ENCODE assay signal across 24 cellular contexts in the genomic region with DNA sequence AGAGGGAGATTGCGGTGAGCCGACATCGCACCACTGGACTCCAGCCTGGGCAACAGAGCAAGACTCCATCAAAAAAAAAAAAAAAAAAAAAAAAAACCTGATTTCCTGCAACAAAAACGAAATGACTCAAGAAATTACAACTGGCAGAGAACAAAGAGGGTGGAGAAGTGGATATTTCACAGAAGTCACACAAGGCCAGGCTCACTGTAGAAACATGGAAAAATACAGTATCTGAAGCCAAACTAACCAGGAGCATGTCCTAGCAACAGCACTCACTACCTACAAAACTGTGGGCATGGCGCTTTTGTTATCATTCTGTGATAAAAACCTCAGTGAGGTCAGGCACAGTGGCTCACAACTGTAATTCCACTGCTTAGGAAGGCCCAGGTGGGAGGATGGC. TPM values are rescaled to one million over a fixed set of nuclear protein-coding genes. Genes with fewer than 3 reads are reported as not detected.
"Had no signal": no experiment of that assay in that cellular context is flagged by ENCODE, and none has a peak within 500 bp of the region (broad histone marks: within the 10 kb centered on the region; RNA-seq: fewer than 3 reads in every experiment).

No MANE protein-coding gene starts in this region.

- H3K36me3 Mint-ChIP-seq: brain had no signal

- H3K27me3 Mint-ChIP-seq: activated CD4-positive, alpha-beta memory T cell treated with anti-CD3 and anti-CD28 coated beads for 36 hours; activated CD4-positive, alpha-beta T cell treated with anti-CD3 and anti-CD28 coated beads, Interleukin-2, amount 10 ng/mL, durations not matched to agents 7 days and 5 days; activated T-helper 17 cell treated with anti-CD3 and anti-CD28 coated beads, Interleukin-2, amount 50 U/mL, for 72 hours; central memory CD8-positive, alpha-beta T cell had no signal

- FAIRE-seq: astrocyte had no signal

- H3K27me3 ChIP-seq: Peyer's patch had no signal

- ATAC-seq: activated T-helper 17 cell treated with anti-CD3 and anti-CD28 coated beads, Interleukin-2, amount 50 U/mL, for 72 hours; T-helper 17 cell; WTC11 had no signal

- H3K4me1 Mint-ChIP-seq: activated CD4-positive, alpha-beta T cell treated with anti-CD3 and anti-CD28 coated beads, Interleukin-2, amount 10 ng/mL, durations not matched to agents 7 days and 5 days; brain; central memory CD8-positive, alpha-beta T cell had no signal

- H3K27ac ChIP-seq: Peyer's patch had no signal

- H3K4me3 ChIP-seq: Peyer's patch had no signal

- H3K36me3 ChIP-seq: Peyer's patch had no signal

- H3K4me1 ChIP-seq: Peyer's patch had no signal

- H3K4me3 Mint-ChIP-seq: activated CD4-positive, alpha-beta memory T cell treated with anti-CD3 and anti-CD28 coated beads for 36 hours; activated CD4-positive, alpha-beta T cell treated with anti-CD3 and anti-CD28 coated beads, Interleukin-2, amount 10 ng/mL, durations not matched to agents 7 days and 5 days; activated naive CD4-positive, alpha-beta T cell treated with anti-CD3 and anti-CD28 coated beads for 36 hours; activated naive CD8-positive, alpha-beta T cell; activated T-helper 17 cell treated with anti-CD3 and anti-CD28 coated beads, Interleukin-2, amount 50 U/mL, for 72 hours; brain; central memory CD8-positive, alpha-beta T cell; T-helper 17 cell; WTC11 had no signal

- H3K27ac Mint-ChIP-seq: activated CD4-positive, alpha-beta memory T cell treated with anti-CD3 and anti-CD28 coated beads for 36 hours; activated CD4-positive, alpha-beta T cell treated with anti-CD3 and anti-CD28 coated beads, Interleukin-2, amount 10 ng/mL, durations not matched to agents 7 days and 5 days; activated naive CD4-positive, alpha-beta T cell treated with anti-CD3 and anti-CD28 coated beads for 36 hours; activated naive CD8-positive, alpha-beta T cell; activated T-helper 17 cell treated with anti-CD3 and anti-CD28 coated beads, Interleukin-2, amount 50 U/mL, for 72 hours; brain; T-helper 17 cell had no signal

- DNase-seq: activated CD4-positive, alpha-beta memory T cell treated with anti-CD3 and anti-CD28 coated beads for 36 hours; activated CD4-positive, alpha-beta T cell treated with anti-CD3 and anti-CD28 coated beads for 1 hour; activated CD4-positive, alpha-beta T cell treated with anti-CD3 and anti-CD28 coated beads, Interleukin-2, amount 10 ng/mL, durations not matched to agents 7 days and 5 days; activated gamma-delta T cell; activated naive CD4-positive, alpha-beta T cell treated with anti-CD3 and anti-CD28 coated beads for 36 hours; activated T-cell treated with anti-CD3 and anti-CD28 coated beads for 4 hours; activated T-cell treated with anti-CD3 and anti-CD28 coated beads, Interleukin-2, amount 50 U/mL, for 48 hours; amygdala; NCI-H1048; NCI-H146; NCI-H187 treated with DMSO at 0.1 percent for 48 hours; NCI-H2081 treated with DMSO at 0.1 percent for 48 hours; NCI-H446; NCI-H524; Peyer's patch; SIG-M5; T-helper 17 cell; T-helper 9 cell had no signal

RNA-seq across cellular contexts. Expression of a gene that starts 11.7 kb away (rescaled TPM):
- total RNA-seq: activated naive CD4-positive, alpha-beta T cell treated with anti-CD3 and anti-CD28 coated beads for 36 hours had no signal
